ENCODE assay signal across 23 cellular contexts in the genomic region with DNA sequence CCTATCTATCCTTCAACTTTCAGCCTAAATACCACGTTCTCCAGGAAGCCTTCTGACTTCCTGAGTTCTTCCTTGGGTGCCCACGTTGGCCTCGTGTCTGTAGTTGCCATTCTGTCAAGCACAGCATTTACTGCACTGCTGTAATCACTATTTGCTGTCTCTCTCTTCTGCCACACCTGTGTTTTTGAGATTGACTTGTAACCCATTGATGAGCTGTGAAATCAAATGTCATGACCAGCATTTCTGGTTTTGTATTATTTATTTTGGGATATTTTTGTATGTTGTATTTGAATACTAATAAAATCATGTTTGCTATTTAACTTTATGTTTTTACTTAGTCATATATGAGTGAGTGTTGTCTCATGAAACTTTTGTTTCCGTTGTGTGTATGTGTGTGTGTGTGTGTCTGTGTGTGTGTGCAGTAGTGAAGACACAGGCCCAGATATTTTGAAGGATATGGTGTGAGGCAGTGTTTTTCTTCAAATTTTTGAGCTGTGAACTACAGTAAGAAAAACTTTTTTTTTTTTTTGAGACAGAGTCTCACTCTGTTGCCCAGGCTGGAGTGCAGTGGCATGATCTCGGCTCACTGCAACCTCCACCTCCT.
"Had no signal": no experiment of that assay in that cellular context is flagged by ENCODE, and none has a peak within 500 bp of the region (broad histone marks: within the 10 kb centered on the region; RNA-seq: fewer than 3 reads in every experiment).

No MANE protein-coding gene starts in this region.

- H3K9me3 Mint-ChIP-seq: activated naive CD4-positive, alpha-beta T cell treated with anti-CD3 and anti-CD28 coated beads, Interleukin-2, amount 10 ng/mL, durations not matched to agents 7 days and 5 days; naive thymus-derived CD8-positive, alpha-beta T cell; stimulated activated effector memory CD8-positive, alpha-beta T cell treated with anti-CD3 and anti-CD28 coated beads, Interleukin-12 subunit alpha, Interleukin-12 subunit beta, amount 100 ng/mL, for 72 hours had no signal

- FAIRE-seq: astrocyte, endometrium, pancreas had no signal

- DNase-seq: activated CD4-positive, alpha-beta T cell treated with anti-CD3 and anti-CD28 coated beads, Interleukin-2, amount 50 U/mL, for 1 hour; activated CD8-positive, alpha-beta memory T cell treated with anti-CD3 and anti-CD28 coated beads, Interleukin-2, amount 50 U/mL, for 4 hours; activated effector memory CD4-positive, alpha-beta T cell treated with Interleukin-2 at 50 U/mL for 16 hours; activated naive CD4-positive, alpha-beta T cell treated with anti-CD3 and anti-CD28 coated beads, Interleukin-2, amount 10 ng/mL, durations not matched to agents 7 days and 5 days; activated T-cell treated with anti-CD3 and anti-CD28 coated beads, Interleukin-2, amount 50 U/mL, for 48 hours; adrenal gland; heart right ventricle; kidney glomerular epithelial cell; left ventricle myocardium superior; mesenchymal stem cell; naive thymus-derived CD8-positive, alpha-beta T cell; pancreas; stimulated activated CD4-positive, alpha-beta T cell treated with anti-CD3 and anti-CD28 coated beads, Interleukin-4, amount 100 ng/mL, for 24 hours; T1000 had no signal

- H3K4me3 Mint-ChIP-seq: activated naive CD4-positive, alpha-beta T cell treated with anti-CD3 and anti-CD28 coated beads, Interleukin-2, amount 10 ng/mL, durations not matched to agents 7 days and 5 days; naive thymus-derived CD8-positive, alpha-beta T cell; stimulated activated effector memory CD8-positive, alpha-beta T cell treated with anti-CD3 and anti-CD28 coated beads, Interleukin-12 subunit alpha, Interleukin-12 subunit beta, amount 100 ng/mL, for 72 hours had no signal

- H3K4me1 Mint-ChIP-seq: activated naive CD4-positive, alpha-beta T cell treated with anti-CD3 and anti-CD28 coated beads, Interleukin-2, amount 10 ng/mL, durations not matched to agents 7 days and 5 days; stimulated activated effector memory CD8-positive, alpha-beta T cell treated with anti-CD3 and anti-CD28 coated beads, Interleukin-12 subunit alpha, Interleukin-12 subunit beta, amount 100 ng/mL, for 72 hours had no signal

- H3K4me3 ChIP-seq: adrenal gland, breast epithelium, coronary artery, esophagus muscularis mucosa, heart right ventricle, pancreas, smooth muscle cell, thoracic aorta had no signal

- H3K9me3 ChIP-seq: adrenal gland, breast epithelium, esophagus muscularis mucosa, heart right ventricle, pancreas, thoracic aorta had no signal

- H3K27me3 ChIP-seq: adrenal gland, breast epithelium, esophagus muscularis mucosa, heart right ventricle, pancreas had no signal

- ATAC-seq: heart right ventricle; left ventricle myocardium superior; naive thymus-derived CD8-positive, alpha-beta T cell; sciatic nerve; stimulated activated effector memory CD8-positive, alpha-beta T cell treated with anti-CD3 and anti-CD28 coated beads, Interleukin-12 subunit alpha, Interleukin-12 subunit beta, amount 100 ng/mL, for 72 hours had no signal

- H3K27ac Mint-ChIP-seq: activated naive CD4-positive, alpha-beta T cell treated with anti-CD3 and anti-CD28 coated beads, Interleukin-2, amount 10 ng/mL, durations not matched to agents 7 days and 5 days; stimulated activated effector memory CD8-positive, alpha-beta T cell treated with anti-CD3 and anti-CD28 coated beads, Interleukin-12 subunit alpha, Interleukin-12 subunit beta, amount 100 ng/mL, for 72 hours had no signal

- H3K4me2 ChIP-seq: smooth muscle cell had no signal

- H3K4me1 ChIP-seq: breast epithelium had no signal

- H3K36me3 Mint-ChIP-seq: activated naive CD4-positive, alpha-beta T cell treated with anti-CD3 and anti-CD28 coated beads, Interleukin-2, amount 10 ng/mL, durations not matched to agents 7 days and 5 days; stimulated activated effector memory CD8-positive, alpha-beta T cell treated with anti-CD3 and anti-CD28 coated beads, Interleukin-12 subunit alpha, Interleukin-12 subunit beta, amount 100 ng/mL, for 72 hours had no signal

- H3K27ac ChIP-seq: adrenal gland, breast epithelium, coronary artery, esophagus muscularis mucosa, heart right ventricle, pancreas, thoracic aorta had no signal

- H3K36me3 ChIP-seq: adrenal gland, breast epithelium, esophagus muscularis mucosa, heart right ventricle, pancreas, thoracic aorta had no signal
